ENCODE assay signal across 24 cellular contexts in the genomic region with DNA sequence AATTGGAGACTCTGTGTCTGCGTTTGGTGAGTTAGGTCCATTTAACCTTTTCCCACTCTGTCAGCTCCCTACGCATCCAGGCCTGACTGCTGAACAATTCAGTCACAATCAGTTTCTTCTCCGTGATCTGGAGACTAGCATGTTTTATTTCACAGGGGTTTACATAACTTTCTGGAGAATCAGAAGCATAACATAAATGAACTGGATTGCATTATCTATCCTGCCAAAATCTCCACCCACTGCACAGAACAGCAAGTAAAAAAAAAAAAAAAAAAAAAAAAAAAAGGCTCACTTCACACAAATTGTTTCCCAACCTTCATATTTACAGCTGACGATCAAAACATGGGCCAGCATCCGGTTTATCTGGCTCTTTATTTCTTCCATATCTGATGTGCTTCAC. TPM values are rescaled to one million over a fixed set of nuclear protein-coding genes. Genes with fewer than 3 reads are reported as not detected.
A peak's percentile ranks its signal among the peaks of the same experiment; 100 is the strongest.
DNase-seq lines count a peak whose midpoint lies in the region; ATAC-seq, FAIRE-seq and TF ChIP-seq lines count a peak whose summit lies in the region.
"Had no signal": no experiment of that assay in that cellular context is flagged by ENCODE, and none has a peak within 500 bp of the region (broad histone marks: within the 10 kb centered on the region; RNA-seq: fewer than 3 reads in every experiment).

No MANE protein-coding gene starts in this region.

- peaks cover 2% of the 10 kb centered on the region for H3K9me3 Mint-ChIP-seq in chondrocyte (ENCODE audit: low read depth)
- H3K9me3 Mint-ChIP-seq: activated CD4-positive, alpha-beta T cell treated with anti-CD3 and anti-CD28 coated beads, Interleukin-2, amount 10 ng/mL, durations not matched to agents 7 days and 5 days; activated naive CD4-positive, alpha-beta T cell treated with anti-CD3 and anti-CD28 coated beads, Interleukin-2, amount 50 U/mL, for 24 hours; neural crest cell had no signal

- intact Hi-C loops in vagina (cut with DNase I): no loop called here
- intact Hi-C loops in HepG2 (cut with micrococcal nuclease; ENCODE audit: unreplicated experiment): no loop called here
- intact Hi-C loops in testis (cut with DNase I; ENCODE audit: low total_unique reads): loop anchor here (5.0 kb wide), 1 partner anchor 337 kb away; a partner anchor contains a TSS

- POLR2A ChIA-PET in SK-N-SH (lab: Yijun Ruan, JAX) (no interaction called here), HepG2 (lab: Yijun Ruan, JAX) (no interaction called here)

- in situ Hi-C loops in HepG2 (cut with HindIII; ENCODE audit: extremely low pct_ligation_motif_present, low pct_unique_long_range_greater_than_20kb): no loop called here

- ATAC-seq in SK-N-SH treated with all-trans-retinoic acid at 6 μM for 48 hours (no peak), HepG2 (no peak)
- ATAC-seq: activated CD8-positive, alpha-beta memory T cell treated with anti-CD3 and anti-CD28 coated beads, Interleukin-2, amount 10 ng/mL, durations not matched to agents 7 days and 5 days; right lobe of liver; upper lobe of right lung had no signal

- WGBS in SK-N-SH (ENCODE audit: low lambda C conversion rate): 59% methylated on average over 5 of the region's 5 CpGs
- 72% methylated on average over 5 of the region's 5 CpGs for WGBS in hepatocyte (ENCODE audit: low lambda C conversion rate, missing lambda C conversion rate)
- WGBS in HepG2 (ENCODE audit: low lambda C conversion rate): 26% methylated on average over 5 of the region's 5 CpGs
- 66 to 72% methylated on average over 5 of the region's 5 CpGs for WGBS in testis, 2 donors

- TF ChIP-seq CTCF in SK-N-SH (IDR thresholded peaks at IDR 0.05): no peak
- TF ChIP-seq CTCF in chondrocyte (IDR thresholded peaks at IDR 0.05): no peak
- TF ChIP-seq CTCF in hepatocyte (IDR thresholded peaks at IDR 0.05; ENCODE audit: poor library complexity): no peak
- no peak for TF ChIP-seq CTCF in vagina (IDR thresholded peaks at IDR 0.05)
- no peak for TF ChIP-seq CTCF in HepG2 (CRISPR knock-in tag; IDR thresholded peaks at IDR 0.05)
- TF ChIP-seq CTCF in testis (IDR thresholded peaks at IDR 0.05): no peak

- FAIRE-seq in HepG2 (lab: Jason Lieb, UNC): no peak

- TF ChIP-seq EP300 in SK-N-SH (IDR thresholded peaks at IDR 0.05; ENCODE audit: borderline replicate concordance in 1 of 2, low read depth in 1 of 2, low read length in 1 of 2): no peak
- no peak for TF ChIP-seq EP300 in HepG2 (IDR thresholded peaks at IDR 0.05; ENCODE audit: low read depth in 2 of 2, low read length in 2 of 2)
- TF ChIP-seq EP300 in HepG2 (CRISPR knock-in tag; IDR thresholded peaks at IDR 0.05; ENCODE audit: borderline replicate concordance): no peak

- H3K27ac Mint-ChIP-seq in chondrocyte (ENCODE audit: unreplicated experiment): peak overlapping the region; percentile 41
- H3K27ac Mint-ChIP-seq: activated CD4-positive, alpha-beta T cell treated with anti-CD3 and anti-CD28 coated beads, Interleukin-2, amount 10 ng/mL, durations not matched to agents 7 days and 5 days; activated CD8-positive, alpha-beta memory T cell treated with anti-CD3 and anti-CD28 coated beads, Interleukin-2, amount 10 ng/mL, durations not matched to agents 7 days and 5 days; activated naive CD4-positive, alpha-beta T cell treated with anti-CD3 and anti-CD28 coated beads, Interleukin-2, amount 50 U/mL, for 24 hours had no signal

- peaks cover 8% of the 10 kb centered on the region for H3F3A ChIP-seq in SK-N-SH (replicated peaks; ENCODE audit: insufficient read depth)

- H3K4me1 Mint-ChIP-seq in chondrocyte (ENCODE audit: low read depth): peaks cover 11% of the 10 kb centered on the region
- H3K4me1 Mint-ChIP-seq: activated CD8-positive, alpha-beta memory T cell treated with anti-CD3 and anti-CD28 coated beads, Interleukin-2, amount 10 ng/mL, durations not matched to agents 7 days and 5 days; activated naive CD4-positive, alpha-beta T cell treated with anti-CD3 and anti-CD28 coated beads, Interleukin-2, amount 50 U/mL, for 24 hours; neural crest cell had no signal

- TF ChIP-seq POLR2A in vagina (IDR thresholded peaks at IDR 0.05) (no peak), HepG2 (IDR thresholded peaks at IDR 0.05; ENCODE audit: insufficient read depth in 1 of 2, low read depth in 2 of 2, low read length in 2 of 2) (no peak), testis (IDR thresholded peaks at IDR 0.05) (no peak)

- peaks cover 15% of the 10 kb centered on the region for H3K27me3 Mint-ChIP-seq in chondrocyte (ENCODE audit: low read depth)

- BruUV-seq in HepG2 (replicated peaks; lab: Mats Ljungman, UMichigan): no TSS peak

- TF ChIP-seq RAD21 in SK-N-SH (IDR thresholded peaks at IDR 0.05; ENCODE audit: low read length) (no peak), HepG2 (CRISPR knock-in tag; IDR thresholded peaks at IDR 0.05) (no peak)

- H4K20me1 ChIP-seq in SK-N-SH (ENCODE audit: insufficient read depth): no peaks in the 10 kb centered on the region
- no peaks in the 10 kb centered on the region for H4K20me1 ChIP-seq in hepatocyte (ENCODE audit: insufficient read depth, poor library complexity, severe bottlenecking)
- H4K20me1 ChIP-seq in HepG2 (ENCODE audit: insufficient read depth, low read length): no peaks in the 10 kb centered on the region; the same call in 1 of the 2 replicates

- H3K36me3 Mint-ChIP-seq in chondrocyte (ENCODE audit: low read depth): no peaks in the 10 kb centered on the region
- H3K36me3 Mint-ChIP-seq: activated CD8-positive, alpha-beta memory T cell treated with anti-CD3 and anti-CD28 coated beads, Interleukin-2, amount 10 ng/mL, durations not matched to agents 7 days and 5 days; activated naive CD4-positive, alpha-beta T cell treated with anti-CD3 and anti-CD28 coated beads, Interleukin-2, amount 50 U/mL, for 24 hours had no signal

- H3K27ac ChIP-seq in SK-N-SH (ENCODE audit: low read depth in 2 of 2, low read length in 1 of 2) (no peak overlapping the region), hepatocyte (peak overlapping the region; percentile 23), vagina (peak overlapping the region; percentile 53), HepG2 (ENCODE audit: extremely low read length, insufficient read depth, low read length) (no peak overlapping the region), testis (no peak overlapping the region)
- H3K27ac ChIP-seq: 22Rv1, C4-2B, right lobe of liver, upper lobe of right lung had no signal

- DNase-seq in SK-N-SH (no peak), chondrocyte (ENCODE audit: low spot score) (no peak), hepatocyte (ENCODE audit: low spot score) (no peak), vagina (ENCODE audit: extremely low spot score in 2 of 2) (no peak), HepG2 (ENCODE audit: low spot score) (no peak), testis (no peak)
- no peak for DNase-seq in activated CD4-positive, alpha-beta T cell treated with anti-CD3 and anti-CD28 coated beads, Interleukin-2, amount 50 U/mL, for 4 hours
- DNase-seq: activated CD4-positive, alpha-beta T cell treated with anti-CD3 and anti-CD28 coated beads, Interleukin-2, amount 10 ng/mL, durations not matched to agents 7 days and 5 days; activated CD8-positive, alpha-beta memory T cell treated with anti-CD3 and anti-CD28 coated beads, Interleukin-2, amount 10 ng/mL, durations not matched to agents 7 days and 5 days; KBM-7; kidney glomerular epithelial cell; MM.1S; NCI-H1417 treated with DMSO at 0.1 percent for 48 hours; NCI-H2081 treated with DMSO at 0.1 percent for 48 hours; NCI-H345; NCI-H82; right lobe of liver had no signal

- CTCF ChIA-PET in SK-N-SH (lab: Yijun Ruan, JAX): interaction anchor here (0.7 to 11.7 kb wide), 4 partner anchors 342 to 395 kb away, joined by 4 to 167 read pairs (median 64); no protein-coding TSS in a partner anchor
- CTCF ChIA-PET in HepG2 (lab: Yijun Ruan, JAX; ENCODE audit: low intra/inter-chr PET ratio, low total read pairs): no interaction called here

- H3K4me1 ChIP-seq in SK-N-SH (ENCODE audit: control insufficient read depth in 1 of 2, insufficient read depth in 2 of 2, low read depth in 1 of 2, low read length in 1 of 2): peaks cover 0 to 6% of the 10 kb centered on the region in 2 experiments; a peak in 1 of 4 replicates
- no peaks in the 10 kb centered on the region for H3K4me1 ChIP-seq in hepatocyte (ENCODE audit: insufficient read depth)
- H3K4me1 ChIP-seq in vagina: peaks cover 9% of the 10 kb centered on the region
- peaks cover 5% of the 10 kb centered on the region; the same call in 1 of the 2 replicates for H3K4me1 ChIP-seq in HepG2 (ENCODE audit: insufficient read depth, low read length)
- peaks cover 4% of the 10 kb centered on the region for H3K4me1 ChIP-seq in testis
- H3K4me1 ChIP-seq: right lobe of liver, upper lobe of right lung had no signal

- H3K4me3 ChIP-seq in SK-N-SH (ENCODE audit: low read depth in 2 of 2, low read length in 1 of 2) (no peak overlapping the region), hepatocyte (no peak overlapping the region), vagina (no peak overlapping the region), HepG2 (replicated peaks in 1 of 3; ENCODE audit: insufficient read depth in 1 of 3, low read depth in 2 of 3, low read length in 3 of 3) (no peak overlapping the region), testis (no peak overlapping the region)
- H3K4me3 ChIP-seq: lung, right lobe of liver, upper lobe of right lung had no signal

- peak overlapping the region; percentile 20; the same call in 1 of the 2 replicates for H3K4me2 ChIP-seq in SK-N-SH
- peak overlapping the region; percentile 12 for H3K4me2 ChIP-seq in hepatocyte
- no peak overlapping the region for H3K4me2 ChIP-seq in HepG2 (ENCODE audit: low read depth, low read length)

- H3K79me2 ChIP-seq in SK-N-SH (ENCODE audit: insufficient read depth) (no peaks in the 10 kb centered on the region), hepatocyte (no peaks in the 10 kb centered on the region), HepG2 (ENCODE audit: insufficient read depth, low read length) (no peaks in the 10 kb centered on the region)

- H3K9me3 ChIP-seq in SK-N-SH (no peaks in the 10 kb centered on the region), hepatocyte (ENCODE audit: low read depth) (no peaks in the 10 kb centered on the region), vagina (no peaks in the 10 kb centered on the region), HepG2 (ENCODE audit: low read length) (no peaks in the 10 kb centered on the region), testis (no peaks in the 10 kb centered on the region)
- H3K9me3 ChIP-seq: right lobe of liver, upper lobe of right lung had no signal

- H3K27me3 ChIP-seq in SK-N-SH (ENCODE audit: insufficient read depth): peaks cover 6% of the 10 kb centered on the region; the same call in 1 of the 2 replicates
- H3K27me3 ChIP-seq in hepatocyte: peaks cover 3% of the 10 kb centered on the region
- no peaks in the 10 kb centered on the region for H3K27me3 ChIP-seq in vagina
- peaks cover 0 to 32% of the 10 kb centered on the region in 2 experiments; a peak in 3 of 5 replicates for H3K27me3 ChIP-seq in HepG2 (ENCODE audit: control insufficient read depth in 1 of 2, insufficient read depth in 2 of 2, low read length in 2 of 2)
- no peaks in the 10 kb centered on the region for H3K27me3 ChIP-seq in testis
- H3K27me3 ChIP-seq: right lobe of liver had no signal

- H2AFZ ChIP-seq in SK-N-SH (ENCODE audit: low read depth) (no peak overlapping the region), hepatocyte (no peak overlapping the region), HepG2 (ENCODE audit: low read length) (no peak overlapping the region)

- no peak overlapping the region for H3K4me3 Mint-ChIP-seq in chondrocyte (ENCODE audit: unreplicated experiment)
- H3K4me3 Mint-ChIP-seq: activated CD4-positive, alpha-beta T cell treated with anti-CD3 and anti-CD28 coated beads, Interleukin-2, amount 10 ng/mL, durations not matched to agents 7 days and 5 days; activated CD8-positive, alpha-beta memory T cell treated with anti-CD3 and anti-CD28 coated beads, Interleukin-2, amount 10 ng/mL, durations not matched to agents 7 days and 5 days; activated naive CD4-positive, alpha-beta T cell treated with anti-CD3 and anti-CD28 coated beads, Interleukin-2, amount 50 U/mL, for 24 hours; neural crest cell had no signal

- H3K9me2 ChIP-seq in SK-N-SH: no peaks in the 10 kb centered on the region
- no peaks in the 10 kb centered on the region for H3K9me2 ChIP-seq in hepatocyte (replicated peaks; ENCODE audit: insufficient read depth)

- H3K36me3 ChIP-seq in SK-N-SH (replicated peaks in 1 of 2; ENCODE audit: control insufficient read depth in 1 of 2, insufficient read depth in 2 of 2, low read length in 1 of 2) (no peaks in the 10 kb centered on the region), hepatocyte (replicated peaks; ENCODE audit: insufficient read depth, low read depth) (no peaks in the 10 kb centered on the region), vagina (no peaks in the 10 kb centered on the region), HepG2 (replicated peaks in 1 of 2; ENCODE audit: control insufficient read depth in 1 of 2, insufficient read depth in 2 of 2, low read length in 2 of 2) (no peaks in the 10 kb centered on the region), testis (ENCODE audit: low read depth, missing control alignments) (no peaks in the 10 kb centered on the region)
- H3K36me3 ChIP-seq: right lobe of liver, upper lobe of right lung had no signal

- H3K9ac ChIP-seq in SK-N-SH (no peak overlapping the region), HepG2 (ENCODE audit: insufficient read depth, low read depth, low read length) (no peak overlapping the region)

RNA-seq across cellular contexts. Expression of a gene that starts 51.4 kb away (rescaled TPM):
- polyA plus RNA-seq in SK-N-SH (2012; rRNA removed) (2.0 and 3.4 TPM in 2 replicates), hepatocyte (5.3 and 6.2 TPM in 2 replicates), HepG2 (2011; rRNA removed) (not detected in 2 replicates), testis (ENCODE audit: insufficient read depth, low read depth, low replicate concordance) (5.1 TPM)
- 1.4 and 2.5 TPM in 2 replicates for polyA plus RNA-seq in SK-N-SH (2012; cell fraction: cytosol; rRNA removed)
- 11.3 and 12.5 TPM in 2 replicates for polyA plus RNA-seq in SK-N-SH (2012; cell fraction: nucleus; rRNA removed)
- total RNA-seq in chondrocyte (31.1 to 37.0 TPM (median 36.0 TPM) in 3 replicates), hepatocyte (3.8 and 5.8 TPM in 2 replicates), vagina (16.2 TPM), HepG2 (2016; rRNA removed; fragmentation: Illumina TruSeq; extraction: Trizol) (not detected in 2 replicates), testis (10 to 100 TPM; 16.5 to 21.4 TPM)
- not detected in 2 replicates for total RNA-seq in HepG2 (2016; cell fraction: cytosol; rRNA removed; fragmentation: Illumina TruSeq; extraction: Trizol; ENCODE audit: low read depth)
- not detected in 2 replicates for total RNA-seq in HepG2 (2016; cell fraction: insoluble cytoplasmic fraction; rRNA removed; fragmentation: Illumina TruSeq; extraction: Trizol)
- not detected in 2 replicates for total RNA-seq in HepG2 (2016; cell fraction: membrane; rRNA removed; fragmentation: Illumina TruSeq; extraction: Trizol)
- total RNA-seq in HepG2 (2016; cell fraction: nucleus; rRNA removed; fragmentation: Illumina TruSeq; extraction: Trizol): not detected in 2 replicates
- polyA plus RNA-seq in HepG2 (2011; cell fraction: cytosol; rRNA removed): not detected in 2 replicates
- polyA plus RNA-seq in HepG2 (2011; cell fraction: nucleus; rRNA removed): not detected in 2 replicates
- polyA plus RNA-seq in HepG2 (2012): not detected in 2 replicates
- polyA plus RNA-seq in HepG2 (2016; cell fraction: cytosol; fragmentation: Illumina TruSeq; extraction: Trizol; ENCODE audit: low read depth): not detected in 2 replicates
- polyA plus RNA-seq in HepG2 (2016; cell fraction: insoluble cytoplasmic fraction; fragmentation: Illumina TruSeq; extraction: Trizol; ENCODE audit: low read depth): not detected in 2 replicates
- polyA plus RNA-seq in HepG2 (2016; cell fraction: membrane; fragmentation: Illumina TruSeq; extraction: Trizol; ENCODE audit: low read depth): not detected in 2 replicates
- polyA plus RNA-seq in HepG2 (2016; cell fraction: nucleus; fragmentation: Illumina TruSeq; extraction: Trizol; ENCODE audit: insufficient read depth, low read depth): not detected in 2 replicates
- 0.98 TPM in 1 of 2 replicates, not detected in the other for polyA minus RNA-seq in HepG2 (2011; rRNA and poly(A)+ RNA removed; ENCODE audit: low replicate concordance)
- polyA minus RNA-seq in HepG2 (2011; cell fraction: cytosol; rRNA and poly(A)+ RNA removed): not detected in 2 replicates
- polyA minus RNA-seq in HepG2 (2011; cell fraction: nucleus; rRNA and poly(A)+ RNA removed): not detected in 2 replicates

Comparison
In these comparisons a context has a peak if more than half of its experiments do, and no peak if none do; other contexts are left out.
1. H3K27ac ChIP-seq: peak in hepatocyte (single experiment) and vagina (single experiment); none in SK-N-SH (0 of 2), HepG2 (single experiment) and testis (0 of 2).